In genomic region chr2:111884592-111884964, GRCh38 we compare ENCODE assay signal across 7 cellular contexts. TPM values are rescaled to one million over a fixed set of nuclear protein-coding genes. Genes with fewer than 3 reads are reported as not detected.
DNase-seq lines count a peak whose midpoint lies in the region; ATAC-seq and TF ChIP-seq lines count a peak whose summit lies in the region.

No MANE protein-coding gene starts in this region.

- no peaks in the 10 kb centered on the region for H3K4me1 ChIP-seq in duodenal mucosa (ENCODE audit: control insufficient read depth in 1 of 2, insufficient read depth in 2 of 2, low read length in 2 of 2)

- no peak for TF ChIP-seq CTCF in GM20000 (IDR thresholded peaks at IDR 0.05; ENCODE audit: extremely low read depth, missing control alignments)

- H3K27me3 Mint-ChIP-seq in naive thymus-derived CD8-positive, alpha-beta T cell = no peaks in the 10 kb centered on the region

- peaks cover 2 to 19% (median 14%) of the 10 kb centered on the region in 4 donors for H3K4me1 Mint-ChIP-seq in naive thymus-derived CD8-positive, alpha-beta T cell

- H3K9ac ChIP-seq in duodenal mucosa (ENCODE audit: low read depth in 1 of 2, low read length in 2 of 2) = peak overlapping the region; percentile 72 to 98

- H3K4me3 ChIP-seq in duodenal mucosa (ENCODE audit: low read depth in 1 of 2, low read length in 2 of 2) = peak overlapping the region; percentile 94 to 98

- ATAC-seq in GM21390 (IDR thresholded peaks at IDR 0.05; ENCODE audit: unreplicated experiment) = peak; percentile 10
- ATAC-seq in naive thymus-derived CD8-positive, alpha-beta T cell = no peak

- H3K27ac ChIP-seq in duodenal mucosa (ENCODE audit: low read depth, low read length) = no peak overlapping the region

- peaks cover 0 to 11% (median 0%) of the 10 kb centered on the region in 3 donors for H3K36me3 Mint-ChIP-seq in naive thymus-derived CD8-positive, alpha-beta T cell

- no peaks in the 10 kb centered on the region for H3K9me3 ChIP-seq in duodenal mucosa (ENCODE audit: control insufficient read depth in 1 of 2, low read length in 2 of 2)

- H3K36me3 ChIP-seq in duodenal mucosa (ENCODE audit: control insufficient read depth in 1 of 2, insufficient read depth in 2 of 2, low read length in 2 of 2) = no peaks in the 10 kb centered on the region

- no peaks in the 10 kb centered on the region for H3K27me3 ChIP-seq in duodenal mucosa (ENCODE audit: control insufficient read depth in 1 of 2, insufficient read depth in 2 of 2, low read length in 2 of 2)

- H3K27ac Mint-ChIP-seq in naive thymus-derived CD8-positive, alpha-beta T cell = peak overlapping the region; percentile 92 to 99 (median 98)

- DNase-seq in LoVo (ENCODE audit: low spot score) (peak; percentile 31), T1000 (lab: John Stamatoyannopoulos, UW) (no peak), GM20000 (ENCODE audit: low spot score) (no peak), Ammon's horn (ENCODE audit: low spot score) (no peak)
- DNase-seq in naive thymus-derived CD8-positive, alpha-beta T cell = no peak

- peak overlapping the region; percentile 92 to 99 (median 95) for H3K4me3 Mint-ChIP-seq in naive thymus-derived CD8-positive, alpha-beta T cell

- POLR2A ChIA-PET in naive thymus-derived CD8-positive, alpha-beta T cell (lab: Charles Lee) = interaction anchor here (2.8 kb wide), 1 partner anchor 169 kb away, joined by 27 read pairs; the partner anchor contains the start of gene TMEM87B

- no peaks in the 10 kb centered on the region for H3K9me3 Mint-ChIP-seq in naive thymus-derived CD8-positive, alpha-beta T cell

RNA-seq across cellular contexts. Expression of gene ANAPC1, which starts 0.6 kb away (rescaled TPM):
- 10 to 100 TPM; 67.0 to 69.5 TPM for total RNA-seq in naive thymus-derived CD8-positive, alpha-beta T cell
- polyA plus RNA-seq in naive thymus-derived CD8-positive, alpha-beta T cell = 10 to 100 TPM; 29.9 to 32.4 (median 30.8) TPM

RNA-seq across cellular contexts. Expression of gene MERTK, which starts 13.8 kb away (rescaled TPM):
- under 1 TPM; 0.55 to 0.69 TPM for total RNA-seq in naive thymus-derived CD8-positive, alpha-beta T cell
- not detected for polyA plus RNA-seq in naive thymus-derived CD8-positive, alpha-beta T cell
